ENCODE assay signal across 21 cellular contexts in genomic region chr15:66108483-66109270, GRCh38.
DNase-seq lines count a peak whose midpoint lies in the region; FAIRE-seq and TF ChIP-seq lines count a peak whose summit lies in the region.
"Had no signal": no experiment of that assay in that cellular context is flagged by ENCODE, and none has a peak within 500 bp of the region (broad histone marks: within the 10 kb centered on the region; RNA-seq: fewer than 3 reads in every experiment).

No MANE protein-coding gene starts in this region.

- TF ChIP-seq POLR2A in sigmoid colon (IDR thresholded peaks at IDR 0.05), result no peak

- TF ChIP-seq CTCF in D721Med (IDR thresholded peaks at IDR 0.05; ENCODE audit: insufficient read depth, missing control alignments), result no peak
- TF ChIP-seq CTCF in sigmoid colon (IDR thresholded peaks at IDR 0.05), result no peak

- intact Hi-C loops in sigmoid colon (cut with DNase I), result no loop called here

- H3K36me3 ChIP-seq in sigmoid colon, result no peaks in the 10 kb centered on the region
- H3K36me3 ChIP-seq: pancreas had no signal

- H3K27me3 ChIP-seq in sigmoid colon, result peaks cover 0 to 15% (median 0%) of the 10 kb centered on the region in 3 donors
- H3K27me3 ChIP-seq: pancreas, testis had no signal

- no peaks in the 10 kb centered on the region for H3K4me1 ChIP-seq in sigmoid colon
- H3K4me1 ChIP-seq: testis had no signal

- no peaks in the 10 kb centered on the region for H3K9me3 ChIP-seq in sigmoid colon
- H3K9me3 ChIP-seq: pancreas, testis had no signal

- no peak overlapping the region for H3K27ac ChIP-seq in sigmoid colon
- H3K27ac ChIP-seq: coronary artery, epithelial cell of prostate, pancreas, PC-9, testis, VCaP had no signal

- 80 to 84% methylated on average over 16 of the region's 16 CpGs for WGBS in sigmoid colon, 2 donors

- no peak for TF ChIP-seq EP300 in sigmoid colon (IDR thresholded peaks at IDR 0.05)

- DNase-seq in D721Med (ENCODE audit: insufficient read length, low spot score) (peak; percentile 86), NCI-H69 (lab: John Stamatoyannopoulos, UW) (peak; percentile 80), cerebellum (ENCODE audit: low spot score) (peak; percentile 63), sigmoid colon (peak; percentile 35), RCC 7860 (ENCODE audit: low spot score) (no peak), NOMO-1 treated with DMSO at 0.1 percent for 48 hours (lab: John Stamatoyannopoulos, UW; ENCODE audit: unreplicated experiment) (no peak), NCI-H748 treated with DMSO at 0.1 percent for 48 hours (lab: John Stamatoyannopoulos, UW) (no peak)
- DNase-seq: activated CD4-positive, alpha-beta T cell treated with anti-CD3 and anti-CD28 coated beads for 4 hours; CD8-positive, alpha-beta memory T cell; effector memory CD4-positive, alpha-beta T cell; H9; NCI-H1436 treated with DMSO at 0.1 percent for 48 hours; pancreas; PC-9; SHP77 treated with DMSO at 0.1 percent for 48 hours; small intestine; stimulated activated naive CD4-positive, alpha-beta T cell treated with Interleukin-2 at 50 U/mL for 16 hours; testis had no signal

- H3K4me3 ChIP-seq in sigmoid colon, result no peak overlapping the region
- H3K4me3 ChIP-seq: coronary artery, pancreas, PC-9, testis had no signal

- FAIRE-seq in D721Med (lab: Jason Lieb, UNC), result peak; percentile 11
- FAIRE-seq in RCC 7860 (lab: Jason Lieb, UNC), result no peak
- FAIRE-seq: pancreas, small intestine had no signal

Comparison
In these comparisons a context has a peak if more than half of its experiments do, and no peak if none do; other contexts are left out.
1. DNase-seq: peak in D721Med (single experiment), NCI-H69 (single experiment), cerebellum (single experiment) and sigmoid colon (single experiment); none in RCC 7860 (single experiment), NOMO-1 treated with DMSO at 0.1 percent for 48 hours (single experiment) and NCI-H748 treated with DMSO at 0.1 percent for 48 hours (single experiment).